ENCODE assay signal across 9 cellular contexts in genomic region chr10:93039721-93040120, GRCh38. TPM values are rescaled to one million over a fixed set of nuclear protein-coding genes. Genes with fewer than 3 reads are reported as not detected.
DNase-seq lines count a peak whose midpoint lies in the region; ATAC-seq and TF ChIP-seq lines count a peak whose summit lies in the region.
"Had no signal": no experiment of that assay in that cellular context is flagged by ENCODE, and none has a peak within 500 bp of the region (broad histone marks: within the 10 kb centered on the region; RNA-seq: fewer than 3 reads in every experiment).

No MANE protein-coding gene starts in this region.

- H3K4me2 ChIP-seq in GM23338, result 0 out of 2 replicates have a peak overlapping the region, but pooled peaks have one; percentile 13

- no peaks in the 10 kb centered on the region for H3K36me3 ChIP-seq in GM23338 (ENCODE audit: insufficient read depth)

- no peaks in the 10 kb centered on the region for H4K20me1 ChIP-seq in GM23338 (replicated peaks; ENCODE audit: insufficient read depth)

- H3K27ac ChIP-seq in GM23338 (ENCODE audit: low read depth), result no peak overlapping the region

- no peak overlapping the region for H2AFZ ChIP-seq in GM23338

- peaks cover 4% of the 10 kb centered on the region; the same call in 1 of the 2 replicates for H3K4me1 ChIP-seq in GM23338 (ENCODE audit: insufficient read depth)

- no peak overlapping the region; the same call in none of the 2 replicates for H3K27ac Mint-ChIP-seq in GM23338
- H3K27ac Mint-ChIP-seq: stimulated activated effector memory CD8-positive, alpha-beta T cell treated with anti-CD3 and anti-CD28 coated beads, Interleukin-12 subunit alpha, Interleukin-12 subunit beta, amount 100 ng/mL, for 72 hours had no signal

- TF ChIP-seq CTCF in GM23338 (conservative IDR thresholded peaks at IDR 0.05; ENCODE audit: low read depth in 2 of 2), result peak; percentile 72 to 92
- peak; percentile 68 for TF ChIP-seq CTCF in foreskin fibroblast (IDR thresholded peaks at IDR 0.05; ENCODE audit: low read depth, low read length)

- H3K4me3 ChIP-seq in GM23338 (no peak overlapping the region), foreskin fibroblast (ENCODE audit: low read depth in 1 of 2, low read length in 2 of 2) (no peak overlapping the region)

- H3K9me2 ChIP-seq in GM23338 (ENCODE audit: insufficient read depth), result no peaks in the 10 kb centered on the region

- no peaks in the 10 kb centered on the region for H3K27me3 ChIP-seq in GM23338 (ENCODE audit: insufficient read depth)

- H3K4me1 Mint-ChIP-seq in GM23338, result peaks cover 19% of the 10 kb centered on the region
- H3K4me1 Mint-ChIP-seq: stimulated activated effector memory CD8-positive, alpha-beta T cell treated with anti-CD3 and anti-CD28 coated beads, Interleukin-12 subunit alpha, Interleukin-12 subunit beta, amount 100 ng/mL, for 72 hours had no signal

- no peaks in the 10 kb centered on the region for H3K79me2 ChIP-seq in GM23338 (replicated peaks; ENCODE audit: insufficient read depth)

- H3K27me3 Mint-ChIP-seq in GM23338 (ENCODE audit: insufficient read depth, low read depth, poor library complexity), result no peaks in the 10 kb centered on the region

- ATAC-seq in GM23338, result peak; percentile 99
- no peak for ATAC-seq in GM19467 (IDR thresholded peaks at IDR 0.05; ENCODE audit: unreplicated experiment)
- no peak for ATAC-seq in GM18867 (IDR thresholded peaks at IDR 0.05; ENCODE audit: unreplicated experiment)
- no peak for ATAC-seq in HG02981 (IDR thresholded peaks at IDR 0.05; ENCODE audit: unreplicated experiment)
- ATAC-seq: stimulated activated effector memory CD8-positive, alpha-beta T cell treated with anti-CD3 and anti-CD28 coated beads, Interleukin-12 subunit alpha, Interleukin-12 subunit beta, amount 100 ng/mL, for 72 hours had no signal

- H3F3A ChIP-seq in GM23338 (replicated peaks; ENCODE audit: low read depth), result no peaks in the 10 kb centered on the region

- DNase-seq in AG08395 (ENCODE audit: low spot score) (peak; percentile 67), GM23338 (ENCODE audit: low spot score) (peak; percentile 82), RPMI7951 (ENCODE audit: low read depth) (peak; percentile 34), foreskin fibroblast (peak; percentile 34 to 72), foreskin melanocyte (no peak)

- H3K9me3 Mint-ChIP-seq in GM23338, result no peaks in the 10 kb centered on the region
- H3K9me3 Mint-ChIP-seq: stimulated activated effector memory CD8-positive, alpha-beta T cell treated with anti-CD3 and anti-CD28 coated beads, Interleukin-12 subunit alpha, Interleukin-12 subunit beta, amount 100 ng/mL, for 72 hours had no signal

- no peak overlapping the region for H3K4me3 Mint-ChIP-seq in GM23338
- H3K4me3 Mint-ChIP-seq: stimulated activated effector memory CD8-positive, alpha-beta T cell treated with anti-CD3 and anti-CD28 coated beads, Interleukin-12 subunit alpha, Interleukin-12 subunit beta, amount 100 ng/mL, for 72 hours had no signal

- H3K36me3 Mint-ChIP-seq in GM23338 (ENCODE audit: low read depth), result no peaks in the 10 kb centered on the region
- H3K36me3 Mint-ChIP-seq: stimulated activated effector memory CD8-positive, alpha-beta T cell treated with anti-CD3 and anti-CD28 coated beads, Interleukin-12 subunit alpha, Interleukin-12 subunit beta, amount 100 ng/mL, for 72 hours had no signal

TF ChIP-seq in GM23338, 12 proteins besides CTCF, POLR2A, EP300 and RAD21:
- TF ChIP-seq ZNF462 (CRISPR knock-in tag; IDR thresholded peaks at IDR 0.05) (0 out of 2 replicates have a peak, but pooled peaks have one; percentile 24), ZNF114 (CRISPR knock-in tag; IDR thresholded peaks at IDR 0.05) (no peak)

RNA-seq across cellular contexts. Expression of gene CYP26C1, which starts 20.9 kb away (rescaled TPM):
- total RNA-seq in GM23338 (2014; rRNA removed; shearing (Covaris generic)), result 0.24 TPM in 1 of 2 replicates, not detected in the other
- polyA plus RNA-seq in GM23338 (2016; fragmentation: Nextera tagmentation; extraction: Ambion mirVana), result not detected in 2 replicates
- total RNA-seq in RPMI7951 (2014; rRNA removed; shearing (Covaris generic)), result not detected in 2 replicates

RNA-seq across cellular contexts. Expression of gene CYP26A1, which starts 34.0 kb away (rescaled TPM):
- 1.8 and 2.8 TPM in 2 replicates for total RNA-seq in GM23338 (2014; rRNA removed; shearing (Covaris generic))
- polyA plus RNA-seq in GM23338 (2016; fragmentation: Nextera tagmentation; extraction: Ambion mirVana), result 0.87 and 1.2 TPM in 2 replicates
- not detected in 2 replicates for total RNA-seq in RPMI7951 (2014; rRNA removed; shearing (Covaris generic))
